Comparison of ENCODE assay signal across 7 cellular contexts in genomic region chr19:46616631-46617322, GRCh38. TPM values are rescaled to one million over a fixed set of nuclear protein-coding genes. Genes with fewer than 3 reads are reported as not detected.
DNase-seq lines count a peak whose midpoint lies in the region; ATAC-seq and TF ChIP-seq lines count a peak whose summit lies in the region.
"Had no signal": no experiment of that assay in that cellular context is flagged by ENCODE, and none has a peak within 500 bp of the region (broad histone marks: within the 10 kb centered on the region; RNA-seq: fewer than 3 reads in every experiment).

No MANE protein-coding gene starts in this region.

- H3K4me3 Mint-ChIP-seq in activated CD8-positive, alpha-beta T cell treated with anti-CD3 and anti-CD28 coated beads, Interleukin-2, amount 10 ng/mL, durations not matched to agents 7 days and 5 days, result peak overlapping the region; percentile 49

- POLR2A ChIA-PET in activated CD8-positive, alpha-beta T cell treated with anti-CD3 and anti-CD28 coated beads, Interleukin-2, amount 10 ng/mL, durations not matched to agents 7 days and 5 days (lab: Charles Lee), result interaction anchor here (0.8 to 4.8 kb wide), 6 partner anchors 9 to 94 kb away, joined by 3 to 21 read pairs (median 12); partner anchors contain the start of gene CALM3

- peak overlapping the region in 1 of 4 donors; percentile 32 for H3K27ac ChIP-seq in esophagus squamous epithelium
- H3K27ac ChIP-seq: SJSA1 had no signal

- no peaks in the 10 kb centered on the region for H3K79me2 ChIP-seq in Loucy (ENCODE audit: insufficient read depth, low read length)

- H3K9ac ChIP-seq in Loucy (ENCODE audit: low read depth, low read length, poor library complexity, severe bottlenecking), result no peak overlapping the region

- CTCF ChIA-PET in activated CD8-positive, alpha-beta T cell treated with anti-CD3 and anti-CD28 coated beads, Interleukin-2, amount 10 ng/mL, durations not matched to agents 7 days and 5 days (lab: Charles Lee), result interaction anchor here (0.8 to 14.0 kb wide), 11 partner anchors 9 to 222 kb away, joined by 3 to 350 read pairs (median 5); partner anchors contain the start of genes CALM3, DACT3 and PTGIR

- peak; percentile 62 for TF ChIP-seq CTCF in Loucy (conservative IDR thresholded peaks at IDR 0.05; ENCODE audit: low read length)
- TF ChIP-seq CTCF in esophagus squamous epithelium (IDR thresholded peaks at IDR 0.05), result peak in 1 of 6 experiments; percentile 41

- peak overlapping the region; percentile 7 for H3K4me2 ChIP-seq in Loucy (ENCODE audit: low read depth, low read length, poor library complexity, severe bottlenecking)

- peak overlapping the region; percentile 94 for H3K27ac Mint-ChIP-seq in activated CD8-positive, alpha-beta T cell treated with anti-CD3 and anti-CD28 coated beads, Interleukin-2, amount 10 ng/mL, durations not matched to agents 7 days and 5 days

- H3K36me3 ChIP-seq in Loucy (ENCODE audit: insufficient read depth, low read length) (no peaks in the 10 kb centered on the region), esophagus squamous epithelium (no peaks in the 10 kb centered on the region)
- H3K36me3 ChIP-seq: SJSA1 had no signal

- no peak overlapping the region for H3K4me3 ChIP-seq in Loucy (ENCODE audit: low read length, poor library complexity, severe bottlenecking)
- no peak overlapping the region for H3K4me3 ChIP-seq in esophagus squamous epithelium
- H3K4me3 ChIP-seq: SJSA1 had no signal

- no peak for TF ChIP-seq POLR2A in esophagus squamous epithelium (IDR thresholded peaks at IDR 0.05)

- H3K36me3 Mint-ChIP-seq in activated CD8-positive, alpha-beta T cell treated with anti-CD3 and anti-CD28 coated beads, Interleukin-2, amount 10 ng/mL, durations not matched to agents 7 days and 5 days (ENCODE audit: low read depth), result peaks cover 6% of the 10 kb centered on the region

- in situ Hi-C loops in Caki2 (cut with HindIII; ENCODE audit: low pct_unique_long_range_greater_than_20kb, low sequenced_read_pairs), result no loop called here

- peaks cover 83% of the 10 kb centered on the region for H3K4me1 Mint-ChIP-seq in activated CD8-positive, alpha-beta T cell treated with anti-CD3 and anti-CD28 coated beads, Interleukin-2, amount 10 ng/mL, durations not matched to agents 7 days and 5 days (ENCODE audit: low read depth)

- H3K27me3 Mint-ChIP-seq in activated CD8-positive, alpha-beta T cell treated with anti-CD3 and anti-CD28 coated beads, Interleukin-2, amount 10 ng/mL, durations not matched to agents 7 days and 5 days (ENCODE audit: low read depth), result no peaks in the 10 kb centered on the region

- DNase-seq in Caki2 (ENCODE audit: low read depth) (peak; percentile 26), left colon (peak in 1 of 2 donors; percentile 78), esophagus squamous epithelium (lab: John Stamatoyannopoulos, UW) (no peak)
- DNase-seq in activated CD8-positive, alpha-beta T cell treated with anti-CD3 and anti-CD28 coated beads, Interleukin-2, amount 10 ng/mL, durations not matched to agents 7 days and 5 days, result peak; percentile 60
- DNase-seq in central memory CD4-positive, alpha-beta T cell, result no peak

- intact Hi-C loops in left colon (cut with DNase I, micrococcal nuclease), result loop anchor here (5.0 to 10.0 kb wide), 2 partner anchors 46 to 48 kb away; partner anchors contain the start of gene DACT3 (in 2 of the 2)
- intact Hi-C loops in esophagus squamous epithelium (cut with DNase I), result no loop called here

- no peaks in the 10 kb centered on the region for H3K9me2 ChIP-seq in Loucy (replicated peaks; ENCODE audit: low read depth, low read length)

- peaks cover 13% of the 10 kb centered on the region for H3K4me1 ChIP-seq in Loucy (ENCODE audit: insufficient read depth, low read length, poor library complexity, severe bottlenecking)
- peaks cover 6 to 71% (median 30%) of the 10 kb centered on the region in 3 donors for H3K4me1 ChIP-seq in esophagus squamous epithelium
- H3K4me1 ChIP-seq: SJSA1 had no signal

- H3K27me3 ChIP-seq in Loucy (ENCODE audit: insufficient read depth, low read length, poor library complexity, severe bottlenecking), result no peaks in the 10 kb centered on the region
- peaks cover 0 to 12% (median 0%) of the 10 kb centered on the region in 4 donors for H3K27me3 ChIP-seq in esophagus squamous epithelium
- H3K27me3 ChIP-seq: SJSA1 had no signal

- H3K9me3 ChIP-seq in Loucy (ENCODE audit: insufficient read depth, low read depth, low read length) (no peaks in the 10 kb centered on the region), esophagus squamous epithelium (no peaks in the 10 kb centered on the region)
- H3K9me3 ChIP-seq: SJSA1 had no signal

- H4K20me1 ChIP-seq in Loucy (ENCODE audit: insufficient read depth, low read length, poor library complexity, severe bottlenecking), result no peaks in the 10 kb centered on the region

- peak; percentile 26 for ATAC-seq in activated CD8-positive, alpha-beta T cell treated with anti-CD3 and anti-CD28 coated beads, Interleukin-2, amount 10 ng/mL, durations not matched to agents 7 days and 5 days
- peak; percentile 84 for ATAC-seq in left colon

- H3F3A ChIP-seq in Loucy (ENCODE audit: low read depth), result no peaks in the 10 kb centered on the region

- no peaks in the 10 kb centered on the region for H3K9me3 Mint-ChIP-seq in activated CD8-positive, alpha-beta T cell treated with anti-CD3 and anti-CD28 coated beads, Interleukin-2, amount 10 ng/mL, durations not matched to agents 7 days and 5 days (ENCODE audit: insufficient read depth)

- WGBS in esophagus squamous epithelium, 2 donors, result 10 to 14% methylated on average over 14 to 17 of the region's 17 CpGs

- no peak overlapping the region for H2AFZ ChIP-seq in Loucy (ENCODE audit: low read length)

RNA-seq across cellular contexts. Expression of gene PTGIR, which starts 8.1 kb away (rescaled TPM):
- not detected in 2 replicates for total RNA-seq in Caki2 (2014; rRNA removed; shearing (Covaris generic); ENCODE audit: low replicate concordance)
- total RNA-seq in activated CD8-positive, alpha-beta T cell treated with anti-CD3 and anti-CD28 coated beads, Interleukin-2, amount 10 ng/mL, durations not matched to agents 7 days and 5 days, result 10 to 100 TPM in 1 of 2 experiments, 1 to 10 TPM in 1; 8.8 to 10.4 TPM
- total RNA-seq in left colon (1 to 10 TPM in 1 of 2 donors, under 1 TPM in 1; 0.58 to 1.6 TPM), esophagus squamous epithelium (1 to 10 TPM in 2 of 4 donors, under 1 TPM in 1, not detected in 1; 0.57 to 3.0 (median 1.1) TPM)
- total RNA-seq: SJSA1 had no signal

RNA-seq across cellular contexts. Expression of gene CALM3, which starts 15.6 kb away (rescaled TPM):
- 126 and 145 TPM in 2 replicates for total RNA-seq in Caki2 (2014; rRNA removed; shearing (Covaris generic); ENCODE audit: low replicate concordance)
- total RNA-seq in activated CD8-positive, alpha-beta T cell treated with anti-CD3 and anti-CD28 coated beads, Interleukin-2, amount 10 ng/mL, durations not matched to agents 7 days and 5 days, result 100 to 1,000 TPM; 646 to 682 TPM
- total RNA-seq in left colon, result 100 to 1,000 TPM; 250 to 278 TPM
- 100 to 1,000 TPM in 1 of 4 donors, 10 to 100 TPM in 3; 61.9 to 147 (median 84.6) TPM for total RNA-seq in esophagus squamous epithelium

RNA-seq across cellular contexts. Expression of gene GNG8, which starts 19.2 kb away (rescaled TPM):
- not detected in 2 replicates for total RNA-seq in Caki2 (2014; rRNA removed; shearing (Covaris generic); ENCODE audit: low replicate concordance)
- total RNA-seq in activated CD8-positive, alpha-beta T cell treated with anti-CD3 and anti-CD28 coated beads, Interleukin-2, amount 10 ng/mL, durations not matched to agents 7 days and 5 days, result not detected
- total RNA-seq in left colon, result not detected
- total RNA-seq in esophagus squamous epithelium, result not detected
- total RNA-seq: SJSA1 had no signal

RNA-seq across cellular contexts. Expression of gene DACT3, which starts 44.2 kb away (rescaled TPM):
- 0.03 and 1.6 TPM in 2 replicates for total RNA-seq in Caki2 (2014; rRNA removed; shearing (Covaris generic); ENCODE audit: low replicate concordance)
- total RNA-seq in activated CD8-positive, alpha-beta T cell treated with anti-CD3 and anti-CD28 coated beads, Interleukin-2, amount 10 ng/mL, durations not matched to agents 7 days and 5 days, result under 1 TPM; 0.42 TPM
- total RNA-seq in left colon (1 to 10 TPM; 1.1 to 7.8 TPM), esophagus squamous epithelium (1 to 10 TPM in 2 of 4 donors, under 1 TPM in 2; 0.22 to 5.7 (median 1.8) TPM)

Comparison
In these comparisons a context has a peak if more than half of its experiments do, and no peak if none do; other contexts are left out.
1. DNase-seq: peak in Caki2 (single experiment) and activated CD8-positive, alpha-beta T cell treated with anti-CD3 and anti-CD28 coated beads, Interleukin-2, amount 10 ng/mL, durations not matched to agents 7 days and 5 days (single experiment); none in central memory CD4-positive, alpha-beta T cell (single experiment) and esophagus squamous epithelium (single experiment).